In genomic region chr10:79244068-79244442, GRCh38 we compare ENCODE assay signal across 10 cellular contexts.
A peak's percentile ranks its signal among the peaks of the same experiment; 100 is the strongest.
DNase-seq lines count a peak whose midpoint lies in the region; ATAC-seq and TF ChIP-seq lines count a peak whose summit lies in the region.
"Had no signal": no experiment of that assay in that cellular context is flagged by ENCODE, and none has a peak within 500 bp of the region (broad histone marks: within the 10 kb centered on the region; RNA-seq: fewer than 3 reads in every experiment).

No MANE protein-coding gene starts in this region.

- peaks cover 61 to 85% of the 10 kb centered on the region in 2 experiments for H3K4me1 ChIP-seq in SK-N-SH (ENCODE audit: control insufficient read depth in 1 of 2, insufficient read depth in 2 of 2, low read depth in 1 of 2, low read length in 1 of 2)
- H3K4me1 ChIP-seq in OCI-LY1 (ENCODE audit: insufficient read depth, low read length, severe bottlenecking), result no peaks in the 10 kb centered on the region
- H3K4me1 ChIP-seq in gastroesophageal sphincter, result peaks cover 0 to 97% (median 73%) of the 10 kb centered on the region in 3 donors

- H3F3A ChIP-seq in SK-N-SH (replicated peaks; ENCODE audit: insufficient read depth), result peaks cover 20% of the 10 kb centered on the region
- no peaks in the 10 kb centered on the region for H3F3A ChIP-seq in OCI-LY1 (ENCODE audit: insufficient read depth, low read length)

- H4K20me1 ChIP-seq in SK-N-SH (ENCODE audit: insufficient read depth) (peaks cover 54% of the 10 kb centered on the region), OCI-LY1 (ENCODE audit: insufficient read depth, low read length) (no peaks in the 10 kb centered on the region)

- H3K9ac ChIP-seq in SK-N-SH (peak overlapping the region; percentile 49; the same call in 1 of the 2 replicates), OCI-LY1 (ENCODE audit: low read length) (no peak overlapping the region)

- H3K36me3 ChIP-seq in SK-N-SH (replicated peaks in 1 of 2; ENCODE audit: control insufficient read depth in 1 of 2, insufficient read depth in 2 of 2, low read length in 1 of 2) (no peaks in the 10 kb centered on the region), OCI-LY1 (ENCODE audit: insufficient read depth, low read length) (no peaks in the 10 kb centered on the region), gastroesophageal sphincter (no peaks in the 10 kb centered on the region)

- H3K79me2 ChIP-seq in SK-N-SH (ENCODE audit: insufficient read depth) (peaks cover 82% of the 10 kb centered on the region), OCI-LY1 (ENCODE audit: insufficient read depth, low read length) (no peaks in the 10 kb centered on the region)

- peak overlapping the region; percentile 35 to 53; a peak in 3 of 4 replicates for H3K4me3 ChIP-seq in SK-N-SH (ENCODE audit: low read depth in 2 of 2, low read length in 1 of 2)
- H3K4me3 ChIP-seq in OCI-LY1 (ENCODE audit: low read depth, low read length, poor library complexity, severe bottlenecking), result no peak overlapping the region
- H3K4me3 ChIP-seq in gastroesophageal sphincter, result peak overlapping the region in 1 of 2 donors; percentile 65
- H3K4me3 ChIP-seq: A549, K562 had no signal

- CTCF ChIA-PET in SK-N-SH (lab: Yijun Ruan, JAX), result interaction anchor here (1.0 to 2.1 kb wide), 5 partner anchors 15 to 131 kb away, joined by 3 to 8 read pairs (median 3); no protein-coding TSS in a partner anchor

- peak overlapping the region; percentile 94 to 96 for H3K27ac Mint-ChIP-seq in stimulated activated naive CD8-positive, alpha-beta T cell treated with anti-CD3 and anti-CD28 coated beads, Interleukin-15, amount 100 ng/mL, for 72 hours

- DNase-seq in SK-N-SH (no peak), KBM-7 (no peak), D341Med (ENCODE audit: low spot score) (no peak), ecto neural progenitor cell (ENCODE audit: low spot score) (no peak)
- DNase-seq in stimulated activated naive CD8-positive, alpha-beta T cell treated with anti-CD3 and anti-CD28 coated beads, Interleukin-15, amount 100 ng/mL, for 72 hours, result no peak

- H3K9me3 ChIP-seq in SK-N-SH (no peaks in the 10 kb centered on the region), OCI-LY1 (ENCODE audit: low read length) (no peaks in the 10 kb centered on the region), gastroesophageal sphincter (no peaks in the 10 kb centered on the region)
- H3K9me3 ChIP-seq: A549 had no signal

- 74% methylated on average over 6 of the region's 10 CpGs for WGBS in SK-N-SH (ENCODE audit: low lambda C conversion rate)
- 80% methylated on average over 1 of the region's 10 CpGs; no CpG with 5 or more reads in 1 of the 2 donors for WGBS in gastroesophageal sphincter (ENCODE audit: low coverage in 1 of 2), 2 donors

- no peak for TF ChIP-seq POLR2A in gastroesophageal sphincter (IDR thresholded peaks at IDR 0.05)

- no peak for TF ChIP-seq EP300 in SK-N-SH (IDR thresholded peaks at IDR 0.05; ENCODE audit: borderline replicate concordance in 1 of 2, low read depth in 1 of 2, low read length in 1 of 2)
- no peak for TF ChIP-seq EP300 in gastroesophageal sphincter (IDR thresholded peaks at IDR 0.05)

- POLR2A ChIA-PET in SK-N-SH (lab: Yijun Ruan, JAX), result interaction anchor here (1.0 to 12.6 kb wide), 2 partner anchors 19 to 33 kb away, joined by 3 to 237 read pairs; no protein-coding TSS in a partner anchor

- H3K27me3 ChIP-seq in SK-N-SH (ENCODE audit: insufficient read depth) (no peaks in the 10 kb centered on the region), OCI-LY1 (ENCODE audit: insufficient read depth, low read length) (no peaks in the 10 kb centered on the region), gastroesophageal sphincter (no peaks in the 10 kb centered on the region)

- no peak for TF ChIP-seq RAD21 in SK-N-SH (IDR thresholded peaks at IDR 0.05; ENCODE audit: low read length)

- no peak for TF ChIP-seq CTCF in SK-N-SH (IDR thresholded peaks at IDR 0.05)
- no peak for TF ChIP-seq CTCF in OCI-LY1 (IDR thresholded peaks at IDR 0.05; ENCODE audit: low read length)
- TF ChIP-seq CTCF in gastroesophageal sphincter (IDR thresholded peaks at IDR 0.05), result no peak

- H3K9me3 Mint-ChIP-seq in stimulated activated naive CD8-positive, alpha-beta T cell treated with anti-CD3 and anti-CD28 coated beads, Interleukin-15, amount 100 ng/mL, for 72 hours, result no peaks in the 10 kb centered on the region

- H3K4me2 ChIP-seq in SK-N-SH, result peak overlapping the region; percentile 95
- H3K4me2 ChIP-seq in OCI-LY1 (ENCODE audit: low read length), result peak overlapping the region; percentile 16
- H3K4me2 ChIP-seq: A549 had no signal

- H3K4me1 Mint-ChIP-seq in stimulated activated naive CD8-positive, alpha-beta T cell treated with anti-CD3 and anti-CD28 coated beads, Interleukin-15, amount 100 ng/mL, for 72 hours, result peaks cover 67% of the 10 kb centered on the region

- H3K9me2 ChIP-seq in SK-N-SH, result no peaks in the 10 kb centered on the region
- no peaks in the 10 kb centered on the region for H3K9me2 ChIP-seq in OCI-LY1 (ENCODE audit: low read depth, low read length)

- H3K27ac ChIP-seq in SK-N-SH (ENCODE audit: low read depth in 2 of 2, low read length in 1 of 2), result peak overlapping the region in 1 of 2 experiments; percentile 99; a peak in 2 of 4 replicates
- no peak overlapping the region for H3K27ac ChIP-seq in OCI-LY1 (ENCODE audit: low read depth, low read length, poor library complexity, severe bottlenecking)
- H3K27ac ChIP-seq in gastroesophageal sphincter, result peak overlapping the region in 3 of 4 donors; percentile 80 to 85 (median 82)
- H3K27ac ChIP-seq: A549 had no signal

- in situ Hi-C loops in KBM-7 (cut with MboI; ENCODE audit: low pct_unique_long_range_greater_than_20kb, low sequenced_read_pairs), result no loop called here

- H2AFZ ChIP-seq in SK-N-SH (ENCODE audit: low read depth) (no peak overlapping the region), OCI-LY1 (ENCODE audit: low read length) (no peak overlapping the region)

- no peaks in the 10 kb centered on the region for H3K27me3 Mint-ChIP-seq in stimulated activated naive CD8-positive, alpha-beta T cell treated with anti-CD3 and anti-CD28 coated beads, Interleukin-15, amount 100 ng/mL, for 72 hours

- ATAC-seq in SK-N-SH treated with all-trans-retinoic acid at 6 μM for 48 hours (no peak), gastroesophageal sphincter (no peak)
- no peak for ATAC-seq in stimulated activated naive CD8-positive, alpha-beta T cell treated with anti-CD3 and anti-CD28 coated beads, Interleukin-15, amount 100 ng/mL, for 72 hours
- ATAC-seq: A549, K562 had no signal

- H3K4me3 Mint-ChIP-seq in stimulated activated naive CD8-positive, alpha-beta T cell treated with anti-CD3 and anti-CD28 coated beads, Interleukin-15, amount 100 ng/mL, for 72 hours, result peak overlapping the region; percentile 86 to 88

TF ChIP-seq in SK-N-SH, 30 proteins besides CTCF, POLR2A, EP300 and RAD21 (continues in another document):
- TF ChIP-seq EZH2phosphoT487 (IDR thresholded peaks at IDR 0.05; ENCODE audit: borderline replicate concordance, low read depth), result no peak
- no peak for TF ChIP-seq USF2 (IDR thresholded peaks at IDR 0.05; ENCODE audit: borderline replicate concordance, low read depth, low read length)
- no peak for TF ChIP-seq USF1 (IDR thresholded peaks at IDR 0.05; ENCODE audit: borderline replicate concordance, low read depth)

TF ChIP-seq in SK-N-SH treated with all-trans-retinoic acid at 6 μM for 48 hours, 23 proteins besides CTCF, POLR2A, EP300 and RAD21:
- TF ChIP-seq ZNF8 (CRISPR knock-in tag; IDR thresholded peaks at IDR 0.05) (no peak), ZC3H10 (CRISPR knock-in tag; IDR thresholded peaks at IDR 0.05) (no peak), OSR1 (CRISPR knock-in tag; IDR thresholded peaks at IDR 0.05) (no peak), TCF4 (CRISPR knock-in tag; IDR thresholded peaks at IDR 0.05; ENCODE audit: borderline replicate concordance) (no peak), CSDC2 (CRISPR knock-in tag; IDR thresholded peaks at IDR 0.05) (no peak), ZFP30 (CRISPR knock-in tag; IDR thresholded peaks at IDR 0.05) (no peak), RARB (CRISPR knock-in tag; IDR thresholded peaks at IDR 0.05) (no peak), ARNTL (CRISPR knock-in tag; IDR thresholded peaks at IDR 0.05; ENCODE audit: borderline replicate concordance, low read depth) (no peak), ZNF70 (CRISPR knock-in tag; IDR thresholded peaks at IDR 0.05) (no peak)
